In the genomic region with DNA sequence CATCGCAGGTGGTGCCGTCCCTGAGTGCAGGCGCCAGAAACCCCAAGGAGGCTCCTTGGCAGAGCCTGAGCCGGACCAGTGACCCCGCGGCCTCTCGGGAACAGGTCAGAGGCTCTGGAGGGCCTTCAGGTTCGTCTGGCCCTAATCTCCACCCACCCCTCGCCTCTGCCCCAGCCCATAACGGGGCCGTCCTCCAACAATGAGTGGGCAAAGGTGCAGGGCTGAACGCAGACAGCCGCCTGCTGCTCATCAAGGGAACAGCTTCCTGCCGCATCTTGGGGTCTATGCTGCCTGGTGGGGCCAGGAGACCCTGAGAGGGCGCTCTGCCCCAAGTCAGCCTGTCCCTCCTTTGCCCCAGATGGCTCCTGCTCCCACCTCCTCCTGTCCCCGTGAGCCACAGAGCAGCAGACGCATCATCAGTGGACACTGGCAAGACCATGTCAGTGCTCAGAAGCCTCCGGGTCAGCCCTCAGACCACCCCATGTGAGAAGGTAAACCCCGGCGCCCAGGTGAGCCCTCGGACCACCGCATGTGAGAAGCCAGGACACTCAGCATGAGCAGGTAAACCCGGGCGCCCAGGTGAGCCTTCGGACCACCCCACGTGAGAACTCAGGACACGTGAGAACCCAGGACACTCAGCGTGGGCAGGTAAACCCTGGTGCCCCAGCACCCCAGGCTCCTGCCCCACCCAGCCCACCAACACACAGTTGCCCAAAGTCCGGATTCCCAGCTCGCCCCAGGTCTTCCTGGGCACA, we compare ENCODE assay signal across 24 cellular contexts.
"Had no signal": no experiment of that assay in that cellular context is flagged by ENCODE, and none has a peak within 500 bp of the region (broad histone marks: within the 10 kb centered on the region; RNA-seq: fewer than 3 reads in every experiment).

No MANE protein-coding gene starts in this region.

- H3K4me1 Mint-ChIP-seq: activated naive CD4-positive, alpha-beta T cell treated with anti-CD3 and anti-CD28 coated beads, Interleukin-2, amount 50 U/mL, for 24 hours; mesothelial cell of epicardium; natural killer cell had no signal

- H3K27me3 ChIP-seq: neutrophil, thyroid gland had no signal

- ATAC-seq: activated CD8-positive, alpha-beta T cell treated with anti-CD3 and anti-CD28 coated beads, Interleukin-2, amount 10 ng/mL, durations not matched to agents 7 days and 5 days; esophagus mucosa; left lobe of liver; natural killer cell had no signal

- H3K9me3 ChIP-seq: neutrophil, thyroid gland had no signal

- H3K4me3 Mint-ChIP-seq: activated CD8-positive, alpha-beta T cell treated with anti-CD3 and anti-CD28 coated beads, Interleukin-2, amount 10 ng/mL, durations not matched to agents 7 days and 5 days; activated naive CD4-positive, alpha-beta T cell treated with anti-CD3 and anti-CD28 coated beads, Interleukin-2, amount 50 U/mL, for 24 hours; activated T-helper 1 cell treated with anti-CD3 and anti-CD28 coated beads, Interleukin-12 subunit alpha, Interleukin-12 subunit beta, Interleukin-2, Interleukin-4 antibody, amounts not matched to agents 30 ng/mL and 10 ng/mL and 1 ng/mL, durations not matched to agents 14 hours and 24 hours and 36 hours; brain; mesothelial cell of epicardium; natural killer cell; stimulated activated naive CD8-positive, alpha-beta T cell treated with anti-CD3 and anti-CD28 coated beads, Interleukin-15, Interleukin-2, amounts not matched to agents 100 ng/mL and 50 ng/mL, for 24 hours had no signal

- H3K36me3 ChIP-seq: neutrophil, thyroid gland, WERI-Rb-1 had no signal

- H3K27ac ChIP-seq: neutrophil, parathyroid adenoma, thyroid gland, WERI-Rb-1 had no signal

- H3K27ac Mint-ChIP-seq: activated CD8-positive, alpha-beta T cell treated with anti-CD3 and anti-CD28 coated beads, Interleukin-2, amount 10 ng/mL, durations not matched to agents 7 days and 5 days; activated naive CD4-positive, alpha-beta T cell treated with anti-CD3 and anti-CD28 coated beads, Interleukin-2, amount 50 U/mL, for 24 hours; activated T-helper 1 cell treated with anti-CD3 and anti-CD28 coated beads, Interleukin-12 subunit alpha, Interleukin-12 subunit beta, Interleukin-2, Interleukin-4 antibody, amounts not matched to agents 30 ng/mL and 10 ng/mL and 1 ng/mL, durations not matched to agents 14 hours and 24 hours and 36 hours; mesothelial cell of epicardium; natural killer cell; stimulated activated naive CD8-positive, alpha-beta T cell treated with anti-CD3 and anti-CD28 coated beads, Interleukin-15, Interleukin-2, amounts not matched to agents 100 ng/mL and 50 ng/mL, for 24 hours had no signal

- H3K4me1 ChIP-seq: parathyroid adenoma, thyroid gland had no signal

- H3K4me3 ChIP-seq: lung, thyroid gland had no signal

- DNase-seq: activated CD4-positive, alpha-beta T cell treated with anti-CD3 and anti-CD28 coated beads for 1 hour; activated CD4-positive, alpha-beta T cell treated with anti-CD3 and anti-CD28 coated beads, Interleukin-2, amount 50 U/mL, for 1 hour; activated CD8-positive, alpha-beta T cell treated with anti-CD3 and anti-CD28 coated beads, Interleukin-2, amount 10 ng/mL, durations not matched to agents 7 days and 5 days; activated gamma-delta T cell treated with Interleukin-2 at 50 U/mL for 16 hours; aorta; central memory CD4-positive, alpha-beta T cell; effector memory CD4-positive, alpha-beta T cell; foreskin melanocyte; natural killer cell; stimulated activated CD4-positive, alpha-beta T cell treated with anti-CD3 and anti-CD28 coated beads, Interleukin-4, amount 100 ng/mL, for 1 hour; substantia nigra; T-helper 1 cell; thyroid gland; WERI-Rb-1 had no signal

- H3K36me3 Mint-ChIP-seq: activated naive CD4-positive, alpha-beta T cell treated with anti-CD3 and anti-CD28 coated beads, Interleukin-2, amount 50 U/mL, for 24 hours; mesothelial cell of epicardium; natural killer cell had no signal
